ENCODE assay signal across 13 cellular contexts in genomic region chr7:7554021-7554432, GRCh38. TPM values are rescaled to one million over a fixed set of nuclear protein-coding genes. Genes with fewer than 3 reads are reported as not detected.
A peak's percentile ranks its signal among the peaks of the same experiment; 100 is the strongest.
DNase-seq lines count a peak whose midpoint lies in the region; ATAC-seq and TF ChIP-seq lines count a peak whose summit lies in the region.
"Had no signal": no experiment of that assay in that cellular context is flagged by ENCODE, and none has a peak within 500 bp of the region (broad histone marks: within the 10 kb centered on the region; RNA-seq: fewer than 3 reads in every experiment).

No MANE protein-coding gene starts in this region.

- H3K36me3 Mint-ChIP-seq in chondrocyte (ENCODE audit: low read depth) = peaks cover 12% of the 10 kb centered on the region
- H3K36me3 Mint-ChIP-seq in H9 (ENCODE audit: insufficient read depth in 1 of 3, low read depth in 3 of 3) = peaks cover 7 to 16% (median 9%) of the 10 kb centered on the region in 3 experiments; a peak in 5 of 7 replicates

- H3K9me3 Mint-ChIP-seq in chondrocyte (ENCODE audit: low read depth) = peaks cover 16% of the 10 kb centered on the region
- H3K9me3 Mint-ChIP-seq in H9 = peaks cover 4 to 11% of the 10 kb centered on the region in 2 experiments; a peak in 4 of 5 replicates
- H3K9me3 Mint-ChIP-seq: central memory CD8-positive, alpha-beta T cell had no signal

- no peaks in the 10 kb centered on the region for H4K20me1 ChIP-seq in H9 (ENCODE audit: control insufficient read depth, insufficient read depth, insufficient read length)

- no peak overlapping the region for H3K23ac ChIP-seq in H9 (ENCODE audit: insufficient read length, low read depth, low read length)

- H2BK12ac ChIP-seq in H9 (ENCODE audit: insufficient read length, low read depth, low read length) = no peak overlapping the region

- H3K23me2 ChIP-seq in H9 (ENCODE audit: insufficient read length, low read depth, low read length, poor library complexity, severe bottlenecking) = no peaks in the 10 kb centered on the region

- no peak overlapping the region for H2AK5ac ChIP-seq in H9 (ENCODE audit: insufficient read length, low read length)

- peaks cover 30 to 33% of the 10 kb centered on the region in 2 donors for H3K4me1 ChIP-seq in gastrocnemius medialis
- H3K4me1 ChIP-seq in right atrium auricular region = no peaks in the 10 kb centered on the region
- H3K4me1 ChIP-seq in H9 (ENCODE audit: insufficient read depth, low read length) = no peaks in the 10 kb centered on the region

- H3K36me3 ChIP-seq in gastrocnemius medialis (peaks cover 0 to 6% of the 10 kb centered on the region in 2 donors), right atrium auricular region (no peaks in the 10 kb centered on the region)
- H3K36me3 ChIP-seq: neutrophil, SJSA1 had no signal

- in situ Hi-C loops in gastrocnemius medialis (cut with MboI; ENCODE audit: low sequenced_read_pairs in 4 of 4) = loop anchor here in 2 of 4 donors (10.0 to 25.0 kb wide), 2 partner anchors 367 to 379 kb away; partner anchors contain the start of gene C1GALT1 (in 1 of the 2)

- no peak overlapping the region for H3K18ac ChIP-seq in H9 (ENCODE audit: insufficient read length, low read depth, low read length)

- no peak overlapping the region for H3K9ac ChIP-seq in H9 (ENCODE audit: extremely low read depth, insufficient read length, low read length)

- ATAC-seq in gastrocnemius medialis = peak; percentile 75
- ATAC-seq: activated CD8-positive, alpha-beta memory T cell treated with anti-CD3 and anti-CD28 coated beads, Interleukin-2, amount 10 ng/mL, durations not matched to agents 7 days and 5 days had no signal

- H4K8ac ChIP-seq in H9 (replicated peaks; ENCODE audit: insufficient read length, low read depth, low read length) = no peak overlapping the region

- H3K4me3 Mint-ChIP-seq in chondrocyte (ENCODE audit: unreplicated experiment) = no peak overlapping the region
- H3K4me3 Mint-ChIP-seq in H9 = no peak overlapping the region
- H3K4me3 Mint-ChIP-seq: activated CD8-positive, alpha-beta memory T cell treated with anti-CD3 and anti-CD28 coated beads, Interleukin-2, amount 10 ng/mL, durations not matched to agents 7 days and 5 days; central memory CD8-positive, alpha-beta T cell had no signal

- H3K27me3 ChIP-seq in gastrocnemius medialis (no peaks in the 10 kb centered on the region), right atrium auricular region (no peaks in the 10 kb centered on the region), H9 (ENCODE audit: insufficient read depth, low read length) (no peaks in the 10 kb centered on the region)
- H3K27me3 ChIP-seq: neutrophil, SJSA1 had no signal

- no peak overlapping the region for H4K5ac ChIP-seq in H9 (ENCODE audit: insufficient read length, low read depth, low read length)

- no peak overlapping the region for H2BK5ac ChIP-seq in H9 (ENCODE audit: insufficient read length, low read length)

- H2AFZ ChIP-seq in H9 (ENCODE audit: low read length) = no peak overlapping the region

- peak overlapping the region; percentile 85 to 92 (median 90) for H3K27ac ChIP-seq in gastrocnemius medialis
- H3K27ac ChIP-seq in right atrium auricular region = no peak overlapping the region
- H3K27ac ChIP-seq in H9 (ENCODE audit: insufficient read length, low read depth, low read length) = no peak overlapping the region
- H3K27ac ChIP-seq: neutrophil, SJSA1 had no signal

- TF ChIP-seq POLR2A in gastrocnemius medialis (IDR thresholded peaks at IDR 0.05) = no peak

- intact Hi-C loops in gastrocnemius medialis (cut with DNase I; ENCODE audit: low total_unique reads) = no loop called here

- H3K27ac Mint-ChIP-seq in chondrocyte (ENCODE audit: unreplicated experiment) (peak overlapping the region; percentile 37), H9 (peak overlapping the region in 1 of 3 experiments; percentile 39; a peak in 2 of 7 replicates)
- H3K27ac Mint-ChIP-seq: activated CD8-positive, alpha-beta memory T cell treated with anti-CD3 and anti-CD28 coated beads, Interleukin-2, amount 10 ng/mL, durations not matched to agents 7 days and 5 days had no signal

- no peak for TF ChIP-seq CTCF in chondrocyte (IDR thresholded peaks at IDR 0.05)
- TF ChIP-seq CTCF in gastrocnemius medialis (IDR thresholded peaks at IDR 0.05 in 4 of 5, conservative IDR thresholded peaks at IDR 0.05 in 1 of 5) = no peak
- TF ChIP-seq CTCF in right atrium auricular region (IDR thresholded peaks at IDR 0.05) = no peak
- TF ChIP-seq CTCF in H9 (conservative IDR thresholded peaks at IDR 0.05) = no peak

- H3K79me1 ChIP-seq in H9 (ENCODE audit: insufficient read depth, low read depth, low read length, poor library complexity, severe bottlenecking) = no peaks in the 10 kb centered on the region

- H3K4me1 Mint-ChIP-seq in chondrocyte (ENCODE audit: low read depth) (peaks cover 13% of the 10 kb centered on the region), H9 (peaks cover 0 to 8% of the 10 kb centered on the region in 2 experiments; a peak in 1 of 4 replicates)
- H3K4me1 Mint-ChIP-seq: activated CD8-positive, alpha-beta memory T cell treated with anti-CD3 and anti-CD28 coated beads, Interleukin-2, amount 10 ng/mL, durations not matched to agents 7 days and 5 days; central memory CD8-positive, alpha-beta T cell had no signal

- no peak overlapping the region for H4K91ac ChIP-seq in H9 (ENCODE audit: insufficient read length, low read depth, low read length)

- H3K9me3 ChIP-seq in gastrocnemius medialis (no peaks in the 10 kb centered on the region), right atrium auricular region (peaks cover 0 to 4% of the 10 kb centered on the region in 2 donors), H9 (ENCODE audit: control insufficient read depth, low read depth, low read length) (no peaks in the 10 kb centered on the region)
- H3K9me3 ChIP-seq: neutrophil, SJSA1 had no signal

- H3K79me2 ChIP-seq in H9 (ENCODE audit: insufficient read depth, low read length) = no peaks in the 10 kb centered on the region

- no peak overlapping the region for H3K56ac ChIP-seq in H9 (ENCODE audit: insufficient read length, low read depth, low read length)

- no peak overlapping the region for H2BK120ac ChIP-seq in H9 (ENCODE audit: low read depth, low read length, poor library complexity, severe bottlenecking)

- no peak overlapping the region for H3K4ac ChIP-seq in H9 (ENCODE audit: low read depth, low read length)

- WGBS in H9 (ENCODE audit: extremely low coverage, insufficient read length, low lambda C conversion rate) = no CpG with 5 or more reads among the region's 5 CpGs

- DNase-seq in GM04503 (ENCODE audit: low read depth) = peak; percentile 96
- peak; percentile 60 for DNase-seq in NCI-H2227 treated with DMSO at 0.1 percent for 48 hours (lab: John Stamatoyannopoulos, UW)
- no peak for DNase-seq in chondrocyte (ENCODE audit: low spot score)
- DNase-seq in gastrocnemius medialis = peak; percentile 53 to 76
- no peak for DNase-seq in iPS-NIHi11 (ENCODE audit: low spot score)
- no peak for DNase-seq in right atrium auricular region (ENCODE audit: low spot score)
- DNase-seq in H9 = no peak
- no peak for DNase-seq in DMS53 treated with DMSO at 0.1 percent for 48 hours (lab: John Stamatoyannopoulos, UW; ENCODE audit: unreplicated experiment)
- DNase-seq: activated CD8-positive, alpha-beta memory T cell treated with anti-CD3 and anti-CD28 coated beads, Interleukin-2, amount 10 ng/mL, durations not matched to agents 7 days and 5 days; MM.1S had no signal

- H3T11ph ChIP-seq in H9 (ENCODE audit: low read length) = no peak overlapping the region

- H3K4me3 ChIP-seq in gastrocnemius medialis (peak overlapping the region in 3 of 4 donors; percentile 9 to 42 (median 25)), right atrium auricular region (no peak overlapping the region)
- H3K4me3 ChIP-seq: SJSA1 had no signal

- no peak overlapping the region for H3K4me2 ChIP-seq in H9 (ENCODE audit: insufficient read depth, insufficient read length, low read length)

- H3K14ac ChIP-seq in H9 (ENCODE audit: insufficient read depth, low read length) = no peak overlapping the region

- H2BK15ac ChIP-seq in H9 (ENCODE audit: low read depth, low read length) = no peak overlapping the region

- no peak overlapping the region for H2BK20ac ChIP-seq in H9 (ENCODE audit: low read depth, low read length, poor library complexity, severe bottlenecking)

- no peaks in the 10 kb centered on the region for H3K27me3 Mint-ChIP-seq in chondrocyte (ENCODE audit: low read depth)
- no peaks in the 10 kb centered on the region; the same call in 1 of the 2 replicates for H3K27me3 Mint-ChIP-seq in H9 (ENCODE audit: low read depth)
- H3K27me3 Mint-ChIP-seq: activated CD8-positive, alpha-beta memory T cell treated with anti-CD3 and anti-CD28 coated beads, Interleukin-2, amount 10 ng/mL, durations not matched to agents 7 days and 5 days; central memory CD8-positive, alpha-beta T cell had no signal

RNA-seq across cellular contexts. Expression of gene MIOS, which starts 12.7 kb away (rescaled TPM):
- total RNA-seq in chondrocyte = 15.1 to 18.8 TPM (median 15.7 TPM) in 3 replicates
- total RNA-seq in gastrocnemius medialis = 100 to 1,000 TPM in 3 of 4 donors, 10 to 100 TPM in 1; 68.4 to 336 (median 280) TPM
- 10 to 100 TPM; 19.7 to 21.8 TPM for total RNA-seq in right atrium auricular region
- 46.4 and 48.4 TPM in 2 replicates for total RNA-seq in H9 (2021)

RNA-seq across cellular contexts. Expression of gene COL28A1, which starts 18.4 kb away (rescaled TPM):
- 0.21 to 0.31 TPM (median 0.25 TPM) in 3 replicates for total RNA-seq in chondrocyte
- total RNA-seq in gastrocnemius medialis = 10 to 100 TPM in 1 of 4 donors, 1 to 10 TPM in 2, under 1 TPM in 1; 0.58 to 15.2 (median 2.0) TPM
- total RNA-seq in right atrium auricular region = 1 to 10 TPM; 1.5 to 2.3 TPM
- total RNA-seq in H9 (2021) = 0.66 and 0.92 TPM in 2 replicates
- total RNA-seq: activated CD8-positive, alpha-beta memory T cell treated with anti-CD3 and anti-CD28 coated beads, Interleukin-2, amount 10 ng/mL, durations not matched to agents 7 days and 5 days; SJSA1 had no signal

Comparison
In these comparisons a context has a peak if more than half of its experiments do, and no peak if none do; other contexts are left out.
1. DNase-seq: peak in GM04503 (single experiment), NCI-H2227 treated with DMSO at 0.1 percent for 48 hours (single experiment) and gastrocnemius medialis (2 of 2); none in chondrocyte (single experiment), iPS-NIHi11 (single experiment), right atrium auricular region (single experiment), H9 (single experiment) and DMS53 treated with DMSO at 0.1 percent for 48 hours (single experiment).
2. H3K27ac ChIP-seq: peak in gastrocnemius medialis (4 of 4); none in right atrium auricular region (0 of 2) and H9 (single experiment).
3. H3K4me3 ChIP-seq: peak in gastrocnemius medialis (3 of 4); none in right atrium auricular region (0 of 2).